32 cellular contexts compared by ENCODE assay signal in genomic region chr5:75274486-75274885, GRCh38. TPM values are rescaled to one million over a fixed set of nuclear protein-coding genes. Genes with fewer than 3 reads are reported as not detected.
"Had no signal": no experiment of that assay in that cellular context is flagged by ENCODE, and none has a peak within 500 bp of the region (broad histone marks: within the 10 kb centered on the region; RNA-seq: fewer than 3 reads in every experiment).

No MANE protein-coding gene starts in this region.

- H3K4me1 Mint-ChIP-seq: activated CD4-positive, alpha-beta memory T cell treated with anti-CD3 and anti-CD28 coated beads, Interleukin-2, amount 10 ng/mL, durations not matched to agents 7 days and 5 days; activated CD4-positive, alpha-beta T cell treated with anti-CD3 and anti-CD28 coated beads, Interleukin-2, amount 10 ng/mL, durations not matched to agents 7 days and 5 days; activated naive CD4-positive, alpha-beta T cell treated with anti-CD3 and anti-CD28 coated beads, Interleukin-2, amount 10 ng/mL, durations not matched to agents 7 days and 5 days; T-helper 17 cell had no signal

- H3K9me3 ChIP-seq: ascending aorta, breast epithelium, colonic mucosa had no signal

- ATAC-seq: activated naive CD4-positive, alpha-beta T cell treated with anti-CD3 and anti-CD28 coated beads, Interleukin-2, amount 50 U/mL, for 72 hours; activated T-cell treated with anti-CD3 and anti-CD28 coated beads, Interleukin-2, amount 50 U/mL, for 72 hours; T-helper 17 cell had no signal

- H3K27me3 ChIP-seq: ascending aorta, breast epithelium, cardiac muscle cell, colonic mucosa had no signal

- H3K4me1 ChIP-seq: ascending aorta, breast epithelium had no signal

- H3K36me3 ChIP-seq: ascending aorta, breast epithelium, cardiac muscle cell, colonic mucosa had no signal

- H3K4me3 ChIP-seq: ascending aorta, breast epithelium, cardiac muscle cell, colonic mucosa had no signal

- H3K27ac Mint-ChIP-seq: activated CD4-positive, alpha-beta memory T cell treated with anti-CD3 and anti-CD28 coated beads, Interleukin-2, amount 10 ng/mL, durations not matched to agents 7 days and 5 days; activated CD4-positive, alpha-beta T cell treated with anti-CD3 and anti-CD28 coated beads, Interleukin-2, amount 10 ng/mL, durations not matched to agents 7 days and 5 days; activated naive CD4-positive, alpha-beta T cell treated with anti-CD3 and anti-CD28 coated beads, Interleukin-2, amount 10 ng/mL, durations not matched to agents 7 days and 5 days; activated naive CD4-positive, alpha-beta T cell treated with anti-CD3 and anti-CD28 coated beads, Interleukin-2, amount 50 U/mL, for 72 hours; activated naive CD8-positive, alpha-beta T cell treated with anti-CD3 and anti-CD28 coated beads, Interleukin-2, amount 10 ng/mL, durations not matched to agents 7 days and 5 days; activated T-cell treated with anti-CD3 and anti-CD28 coated beads, Interleukin-2, amount 50 U/mL, for 24 hours; activated T-cell treated with anti-CD3 and anti-CD28 coated beads, Interleukin-2, amount 50 U/mL, for 72 hours; brain; T-helper 17 cell; T-helper 2 cell treated with Interferon-gamma antibody and Interleukin-4, amounts not matched to agents 5 μg/mL and 100 μg/mL, for 36 hours; WTC11 had no signal

- H3K36me3 Mint-ChIP-seq: activated naive CD4-positive, alpha-beta T cell treated with anti-CD3 and anti-CD28 coated beads, Interleukin-2, amount 10 ng/mL, durations not matched to agents 7 days and 5 days; activated naive CD4-positive, alpha-beta T cell treated with anti-CD3 and anti-CD28 coated beads, Interleukin-2, amount 50 U/mL, for 72 hours; activated naive CD8-positive, alpha-beta T cell treated with anti-CD3 and anti-CD28 coated beads, Interleukin-2, amount 10 ng/mL, durations not matched to agents 7 days and 5 days had no signal

- H3K27me3 Mint-ChIP-seq: activated CD4-positive, alpha-beta T cell treated with anti-CD3 and anti-CD28 coated beads, Interleukin-2, amount 10 ng/mL, durations not matched to agents 7 days and 5 days; activated naive CD4-positive, alpha-beta T cell treated with anti-CD3 and anti-CD28 coated beads, Interleukin-2, amount 10 ng/mL, durations not matched to agents 7 days and 5 days; activated T-cell treated with anti-CD3 and anti-CD28 coated beads, Interleukin-2, amount 50 U/mL, for 24 hours; brain had no signal

- DNase-seq: activated CD4-positive, alpha-beta memory T cell treated with anti-CD3 and anti-CD28 coated beads, Interleukin-2, amount 10 ng/mL, durations not matched to agents 7 days and 5 days; activated CD4-positive, alpha-beta T cell treated with anti-CD3 and anti-CD28 coated beads for 1 hour; activated CD4-positive, alpha-beta T cell treated with anti-CD3 and anti-CD28 coated beads for 4 hours; activated CD4-positive, alpha-beta T cell treated with anti-CD3 and anti-CD28 coated beads, Interleukin-2, amount 10 ng/mL, durations not matched to agents 7 days and 5 days; activated CD4-positive, alpha-beta T cell treated with anti-CD3 and anti-CD28 coated beads, Interleukin-2, amount 50 U/mL, for 4 hours; activated CD8-positive, alpha-beta memory T cell treated with anti-CD3 and anti-CD28 coated beads, Interleukin-2, amount 50 U/mL, for 48 hours; activated gamma-delta T cell; activated naive CD4-positive, alpha-beta T cell; activated naive CD4-positive, alpha-beta T cell treated with anti-CD3 and anti-CD28 coated beads, Interleukin-2, amount 10 ng/mL, durations not matched to agents 7 days and 5 days; activated naive CD8-positive, alpha-beta T cell treated with anti-CD3 and anti-CD28 coated beads, Interleukin-2, amount 10 ng/mL, durations not matched to agents 7 days and 5 days; activated T-cell treated with anti-CD3 and anti-CD28 coated beads for 4 hours; activated T-cell treated with anti-CD3 and anti-CD28 coated beads, Interleukin-2, amount 50 U/mL, for 24 hours; activated T-cell treated with anti-CD3 and anti-CD28 coated beads, Interleukin-2, amount 50 U/mL, for 72 hours; central memory CD4-positive, alpha-beta T cell; cerebellar nuclear complex; colonic mucosa; effector CD8-positive, alpha-beta T cell; foreskin fibroblast; head of caudate nucleus; T-helper 1 cell; T-helper 17 cell; T1000 had no signal

- H3K9me3 Mint-ChIP-seq: activated CD4-positive, alpha-beta memory T cell treated with anti-CD3 and anti-CD28 coated beads, Interleukin-2, amount 10 ng/mL, durations not matched to agents 7 days and 5 days; activated naive CD4-positive, alpha-beta T cell treated with anti-CD3 and anti-CD28 coated beads, Interleukin-2, amount 50 U/mL, for 72 hours; activated naive CD8-positive, alpha-beta T cell treated with anti-CD3 and anti-CD28 coated beads, Interleukin-2, amount 10 ng/mL, durations not matched to agents 7 days and 5 days; activated T-cell treated with anti-CD3 and anti-CD28 coated beads, Interleukin-2, amount 50 U/mL, for 24 hours; activated T-cell treated with anti-CD3 and anti-CD28 coated beads, Interleukin-2, amount 50 U/mL, for 72 hours had no signal

- H3K4me3 Mint-ChIP-seq: activated CD4-positive, alpha-beta memory T cell treated with anti-CD3 and anti-CD28 coated beads, Interleukin-2, amount 10 ng/mL, durations not matched to agents 7 days and 5 days; activated CD4-positive, alpha-beta T cell treated with anti-CD3 and anti-CD28 coated beads, Interleukin-2, amount 10 ng/mL, durations not matched to agents 7 days and 5 days; activated naive CD4-positive, alpha-beta T cell treated with anti-CD3 and anti-CD28 coated beads, Interleukin-2, amount 10 ng/mL, durations not matched to agents 7 days and 5 days; activated naive CD8-positive, alpha-beta T cell treated with anti-CD3 and anti-CD28 coated beads, Interleukin-2, amount 10 ng/mL, durations not matched to agents 7 days and 5 days; activated T-cell treated with anti-CD3 and anti-CD28 coated beads, Interleukin-2, amount 50 U/mL, for 24 hours; activated T-cell treated with anti-CD3 and anti-CD28 coated beads, Interleukin-2, amount 50 U/mL, for 72 hours; brain; T-helper 17 cell; T-helper 2 cell treated with Interferon-gamma antibody and Interleukin-4, amounts not matched to agents 5 μg/mL and 100 μg/mL, for 36 hours; WTC11 had no signal

- H3K27ac ChIP-seq: ascending aorta, breast epithelium, cardiac muscle cell, colonic mucosa, epithelial cell of prostate had no signal

RNA-seq across cellular contexts. Expression of gene ANKRD31, which starts 37.8 kb away (rescaled TPM):
- total RNA-seq: ascending aorta, dermis microvascular lymphatic vessel endothelial cell, endothelial cell of umbilical vein had no signal
- polyA plus RNA-seq: endothelial cell of umbilical vein had no signal
